Comparison of ENCODE assay signal across 8 cellular contexts in the genomic region with DNA sequence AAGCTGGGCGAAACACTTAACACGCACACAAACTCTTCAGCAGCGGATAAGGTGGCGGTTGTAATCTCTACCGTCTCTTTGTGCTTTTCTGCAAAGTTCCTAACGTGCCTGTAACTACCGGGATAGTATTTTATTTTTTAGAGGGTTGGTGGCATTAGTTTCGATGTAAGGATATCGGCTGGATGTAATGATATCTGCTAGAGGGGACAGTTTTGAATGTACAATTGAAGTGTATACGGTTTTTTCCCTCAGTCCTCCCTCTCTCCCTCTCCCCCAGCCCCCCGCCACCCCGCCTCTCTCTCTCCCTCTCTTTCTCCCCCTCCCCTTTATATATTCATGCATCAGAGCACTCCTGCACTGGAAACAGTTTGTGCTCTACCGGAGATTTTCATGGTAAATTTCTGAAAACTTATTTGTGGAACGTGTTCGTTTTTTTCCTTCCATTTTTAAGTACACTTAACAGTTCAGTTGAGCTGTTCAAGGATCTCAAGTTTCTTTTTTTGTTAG. TPM values are rescaled to one million over a fixed set of nuclear protein-coding genes. Genes with fewer than 3 reads are reported as not detected.
DNase-seq lines count a peak whose midpoint lies in the region; ATAC-seq and TF ChIP-seq lines count a peak whose summit lies in the region.

No MANE protein-coding gene starts in this region.

- H3K4me3 ChIP-seq in CD4-positive, CD25-positive, alpha-beta regulatory T cell (ENCODE audit: low read depth, low read length): peak overlapping the region; percentile 99
- H3K4me3 ChIP-seq in cardiac fibroblast (replicated peaks in 1 of 2; ENCODE audit: low read depth in 2 of 2, low read length in 2 of 2) (peak overlapping the region; percentile 85 to 88), muscle layer of colon (ENCODE audit: low read depth in 1 of 2, low read length in 2 of 2) (peak overlapping the region; percentile 52 to 97)

- H3K27ac ChIP-seq in CD4-positive, CD25-positive, alpha-beta regulatory T cell (ENCODE audit: insufficient read depth, low read length, poor library complexity, severe bottlenecking): peak overlapping the region; percentile 84
- peak overlapping the region; percentile 61 for H3K27ac ChIP-seq in muscle layer of colon (ENCODE audit: low read depth, low read length)

- in situ Hi-C loops in GM13976 (cut with MboI; ENCODE audit: low sequenced_read_pairs, unreplicated experiment): loop anchor here (10.0 kb wide), 2 partner anchors 155 to 215 kb away; no protein-coding TSS in a partner anchor

- H3K4me3 Mint-ChIP-seq in CD4-positive, CD25-positive, alpha-beta regulatory T cell: no peak overlapping the region
- H3K4me3 Mint-ChIP-seq in effector memory CD8-positive, alpha-beta T cell: no peak overlapping the region

- H3K27me3 ChIP-seq in CD4-positive, CD25-positive, alpha-beta regulatory T cell (ENCODE audit: control insufficient read depth, insufficient read depth, low read length): no peaks in the 10 kb centered on the region
- H3K27me3 ChIP-seq in muscle layer of colon (ENCODE audit: control insufficient read depth in 1 of 2, insufficient read depth in 2 of 2, low read length in 2 of 2): no peaks in the 10 kb centered on the region

- H3K9me3 Mint-ChIP-seq in CD4-positive, CD25-positive, alpha-beta regulatory T cell: no peaks in the 10 kb centered on the region
- no peaks in the 10 kb centered on the region for H3K9me3 Mint-ChIP-seq in effector memory CD8-positive, alpha-beta T cell

- TF ChIP-seq CTCF in cardiac fibroblast (IDR thresholded peaks at IDR 0.05; ENCODE audit: low read depth, low read length) (no peak), GM13976 (IDR thresholded peaks at IDR 0.05; ENCODE audit: borderline replicate concordance, control extremely low read depth, extremely low read depth, insufficient read depth, missing control alignments) (no peak)

- DNase-seq in CD4-positive, CD25-positive, alpha-beta regulatory T cell: no peak
- DNase-seq in NCI-H1105 treated with DMSO at 0.1 percent for 48 hours (lab: John Stamatoyannopoulos, UW): peak; percentile 84
- DNase-seq in cardiac fibroblast (ENCODE audit: low read depth in 2 of 2): no peak
- DNase-seq in GM13976 (ENCODE audit: low spot score): no peak
- no peak for DNase-seq in HCEC 1CT
- no peak for DNase-seq in effector memory CD8-positive, alpha-beta T cell

- H3K4me1 Mint-ChIP-seq in CD4-positive, CD25-positive, alpha-beta regulatory T cell: peaks cover 15 to 34% (median 30%) of the 10 kb centered on the region in 4 donors
- peaks cover 9 to 25% of the 10 kb centered on the region in 2 donors for H3K4me1 Mint-ChIP-seq in effector memory CD8-positive, alpha-beta T cell (ENCODE audit: low read depth in 2 of 2)

- ATAC-seq in CD4-positive, CD25-positive, alpha-beta regulatory T cell (ENCODE audit: low read depth in 2 of 2): no peak
- ATAC-seq in HG03280 (IDR thresholded peaks at IDR 0.05; ENCODE audit: unreplicated experiment): no peak
- ATAC-seq in effector memory CD8-positive, alpha-beta T cell (replicated peaks): no peak

- no peaks in the 10 kb centered on the region for H3K36me3 ChIP-seq in CD4-positive, CD25-positive, alpha-beta regulatory T cell (ENCODE audit: control insufficient read depth, insufficient read depth, low read length)
- H3K36me3 ChIP-seq in muscle layer of colon (ENCODE audit: insufficient read depth, low read length): no peaks in the 10 kb centered on the region

- peaks cover 47% of the 10 kb centered on the region for H3K4me1 ChIP-seq in CD4-positive, CD25-positive, alpha-beta regulatory T cell (ENCODE audit: control insufficient read depth, insufficient read depth, low read length, poor library complexity, severe bottlenecking)
- H3K4me1 ChIP-seq in muscle layer of colon (ENCODE audit: insufficient read depth, low read length): peaks cover 14% of the 10 kb centered on the region

- no peaks in the 10 kb centered on the region for H3K9me3 ChIP-seq in CD4-positive, CD25-positive, alpha-beta regulatory T cell (ENCODE audit: control insufficient read depth in 2 of 2, low read length in 2 of 2)
- no peaks in the 10 kb centered on the region for H3K9me3 ChIP-seq in muscle layer of colon (ENCODE audit: low read length)

- H3K9ac ChIP-seq in muscle layer of colon (ENCODE audit: low read length): peak overlapping the region; percentile 77

- no peaks in the 10 kb centered on the region for H3K27me3 Mint-ChIP-seq in CD4-positive, CD25-positive, alpha-beta regulatory T cell
- H3K27me3 Mint-ChIP-seq in effector memory CD8-positive, alpha-beta T cell: no peaks in the 10 kb centered on the region

- H3K36me3 Mint-ChIP-seq in CD4-positive, CD25-positive, alpha-beta regulatory T cell: no peaks in the 10 kb centered on the region
- peaks cover 17% of the 10 kb centered on the region for H3K36me3 Mint-ChIP-seq in effector memory CD8-positive, alpha-beta T cell (ENCODE audit: insufficient read depth)

- H3K27ac Mint-ChIP-seq in CD4-positive, CD25-positive, alpha-beta regulatory T cell: no peak overlapping the region
- H3K27ac Mint-ChIP-seq in effector memory CD8-positive, alpha-beta T cell: no peak overlapping the region

RNA-seq across cellular contexts. Expression of gene GLCCI1, which starts 1.6 kb away (rescaled TPM):
- 88.1 TPM for total RNA-seq in CD4-positive, CD25-positive, alpha-beta regulatory T cell
- polyA plus RNA-seq in CD4-positive, CD25-positive, alpha-beta regulatory T cell: 10 to 100 TPM; 12.6 to 36.7 (median 23.7) TPM
